In genomic region chr6:17705778-17706579, GRCh38 we compare ENCODE assay signal across 1 cellular context.
TF ChIP-seq lines count a peak whose summit lies in the region.

No MANE protein-coding gene starts in this region.

TF ChIP-seq in WTC11, 78 proteins besides CTCF, POLR2A, EP300 and RAD21 (continued from another document and continues in another):
- TF ChIP-seq ZNF512 (CRISPR knock-in tag; IDR thresholded peaks at IDR 0.05; ENCODE audit: borderline replicate concordance) (no peak), SMAD4 (CRISPR knock-in tag; IDR thresholded peaks at IDR 0.05) (no peak), NR2C2 (CRISPR knock-in tag; IDR thresholded peaks at IDR 0.05) (no peak), MXD4 (CRISPR knock-in tag; IDR thresholded peaks at IDR 0.05; ENCODE audit: borderline replicate concordance) (no peak), ZNF138 (CRISPR knock-in tag; conservative IDR thresholded peaks at IDR 0.05) (no peak), SMAD3 (CRISPR knock-in tag; IDR thresholded peaks at IDR 0.05; ENCODE audit: borderline replicate concordance) (no peak), ZNF263 (CRISPR knock-in tag; IDR thresholded peaks at IDR 0.05; ENCODE audit: low read depth) (no peak), ZNF532 (CRISPR knock-in tag; IDR thresholded peaks at IDR 0.05; ENCODE audit: borderline replicate concordance) (no peak), ELF4 (CRISPR knock-in tag; IDR thresholded peaks at IDR 0.05; ENCODE audit: low read depth) (no peak), ATF3 (CRISPR knock-in tag; conservative IDR thresholded peaks at IDR 0.05) (no peak), ZMAT4 (CRISPR knock-in tag; IDR thresholded peaks at IDR 0.05) (no peak), ZNF396 (CRISPR knock-in tag; IDR thresholded peaks at IDR 0.05; ENCODE audit: borderline replicate concordance) (no peak), ZBTB21 (CRISPR knock-in tag; IDR thresholded peaks at IDR 0.05; ENCODE audit: borderline replicate concordance) (no peak), CREB1 (CRISPR knock-in tag; IDR thresholded peaks at IDR 0.05) (no peak), TEAD4 (CRISPR knock-in tag; IDR thresholded peaks at IDR 0.05) (peak; percentile 10; the same call in 1 of the 2 replicates), EMX1 (CRISPR knock-in tag; IDR thresholded peaks at IDR 0.05) (no peak), PRRX2 (CRISPR knock-in tag; IDR thresholded peaks at IDR 0.05) (no peak), CBFB (CRISPR knock-in tag; IDR thresholded peaks at IDR 0.05; ENCODE audit: low read depth) (no peak), ZSCAN18 (CRISPR knock-in tag; IDR thresholded peaks at IDR 0.05) (no peak), FOXK1 (CRISPR knock-in tag; IDR thresholded peaks at IDR 0.05) (no peak), SP1 (CRISPR knock-in tag; conservative IDR thresholded peaks at IDR 0.05) (no peak), ZNF232 (CRISPR knock-in tag; IDR thresholded peaks at IDR 0.05) (no peak), HMGXB4 (CRISPR knock-in tag; IDR thresholded peaks at IDR 0.05) (peak; percentile 88), ZNF425 (CRISPR knock-in tag; conservative IDR thresholded peaks at IDR 0.05) (no peak), ZNF121 (CRISPR knock-in tag; IDR thresholded peaks at IDR 0.05) (no peak), AR (CRISPR knock-in tag; IDR thresholded peaks at IDR 0.05) (no peak), NFATC4 (CRISPR knock-in tag; IDR thresholded peaks at IDR 0.05) (no peak), CDX4 (CRISPR knock-in tag; IDR thresholded peaks at IDR 0.05; ENCODE audit: borderline replicate concordance) (no peak), ATF2 (CRISPR knock-in tag; IDR thresholded peaks at IDR 0.05; ENCODE audit: borderline replicate concordance, low read depth) (0 out of 2 replicates have a peak, but pooled peaks have one; percentile 21), ZNF219 (CRISPR knock-in tag; IDR thresholded peaks at IDR 0.05; ENCODE audit: borderline replicate concordance) (0 out of 2 replicates have a peak, but pooled peaks have one; percentile 32), GRHL2 (CRISPR knock-in tag; IDR thresholded peaks at IDR 0.05; ENCODE audit: insufficient replicate concordance, severe bottlenecking) (no peak), KAT7 (CRISPR knock-in tag; IDR thresholded peaks at IDR 0.05; ENCODE audit: borderline replicate concordance) (no peak), PRDM15 (CRISPR knock-in tag; IDR thresholded peaks at IDR 0.05) (no peak), TEAD1 (CRISPR knock-in tag; IDR thresholded peaks at IDR 0.05) (no peak)
